8 cellular contexts compared by ENCODE assay signal in genomic region chr16:89828199-89828869, GRCh38. TPM values are rescaled to one million over a fixed set of nuclear protein-coding genes. Genes with fewer than 3 reads are reported as not detected.
A peak's percentile ranks its signal among the peaks of the same experiment; 100 is the strongest.
DNase-seq lines count a peak whose midpoint lies in the region; ATAC-seq and TF ChIP-seq lines count a peak whose summit lies in the region.

TSS of gene SPIRE2 (plus strand) at chr16:89828475. CDS start at chr16:89828551, 76 bp downstream.

- intact Hi-C loops in breast epithelium (cut with DNase I; ENCODE audit: low total_unique reads): no loop called here

- H3K9me3 ChIP-seq in WERI-Rb-1 (ENCODE audit: severe bottlenecking) (no peaks in the 10 kb centered on the region), breast epithelium (no peaks in the 10 kb centered on the region), skeletal muscle tissue (ENCODE audit: control insufficient read depth in 3 of 3, low read length in 3 of 3) (no peaks in the 10 kb centered on the region)

- TF ChIP-seq CTCF in GM10266 (IDR thresholded peaks at IDR 0.05; ENCODE audit: control insufficient read depth, insufficient read depth, low read depth, missing control alignments) (no peak), WERI-Rb-1 (IDR thresholded peaks at IDR 0.05; ENCODE audit: low read depth, low read length) (no peak), breast epithelium (IDR thresholded peaks at IDR 0.05) (no peak)

- H3K27me3 ChIP-seq in WERI-Rb-1 (ENCODE audit: insufficient read depth, low read depth, severe bottlenecking) (no peaks in the 10 kb centered on the region), breast epithelium (no peaks in the 10 kb centered on the region), skeletal muscle tissue (ENCODE audit: control insufficient read depth in 3 of 3, insufficient read depth in 3 of 3, low read length in 3 of 3) (peaks cover 4 to 41% (median 18%) of the 10 kb centered on the region in 3 donors)

- no peak for ATAC-seq in GM18870 (IDR thresholded peaks at IDR 0.05; ENCODE audit: unreplicated experiment)

- H3K4me3 ChIP-seq in WERI-Rb-1 (ENCODE audit: low read depth, low read length) (peak within 1 kb of the TSS; percentile 66), breast epithelium (peak within 1 kb of the TSS; percentile 38 to 81 (median 71)), skeletal muscle tissue (ENCODE audit: low read length in 3 of 3) (peak within 1 kb of the TSS; percentile 13 to 43 (median 29))

- peak within 1 kb of the TSS; percentile 74 for H3K27ac ChIP-seq in WERI-Rb-1
- H3K27ac ChIP-seq in breast epithelium: peak within 1 kb of the TSS; percentile 72 to 80
- no peak within 1 kb of the TSS for H3K27ac ChIP-seq in skeletal muscle tissue (ENCODE audit: low read depth, low read length)

- H3K9ac ChIP-seq in skeletal muscle tissue (ENCODE audit: low read depth in 1 of 3, low read length in 3 of 3): peak within 1 kb of the TSS in 1 of 3 donors; percentile 25

- in situ Hi-C loops in KBM-7 (cut with MboI; ENCODE audit: low pct_unique_long_range_greater_than_20kb, low sequenced_read_pairs): no loop called here

- TF ChIP-seq POLR2A in breast epithelium (IDR thresholded peaks at IDR 0.05): no peak

- DNase-seq in GM10266 (ENCODE audit: extremely low spot score) (peak; percentile 89), KBM-7 (peak; percentile 55), WERI-Rb-1 (peak; percentile 52), breast epithelium (ENCODE audit: low spot score in 2 of 2) (peak; percentile 52 to 69), iPS-NIHi11 (ENCODE audit: low spot score) (peak; percentile 90), NCI-H187 (lab: John Stamatoyannopoulos, UW) (no peak)

- H3K4me1 ChIP-seq in breast epithelium (peaks cover 0 to 4% of the 10 kb centered on the region in 2 donors), skeletal muscle tissue (ENCODE audit: control insufficient read depth in 3 of 3, insufficient read depth in 3 of 3, low read length in 3 of 3) (peaks cover 0 to 5% (median 2%) of the 10 kb centered on the region in 3 donors)

- H3K36me3 ChIP-seq in WERI-Rb-1: no peaks in the 10 kb centered on the region
- H3K36me3 ChIP-seq in breast epithelium: no peaks in the 10 kb centered on the region
- H3K36me3 ChIP-seq in skeletal muscle tissue (ENCODE audit: control insufficient read depth in 3 of 3, insufficient read depth in 3 of 3, low read length in 3 of 3): no peaks in the 10 kb centered on the region

RNA-seq across cellular contexts. Expression of gene SPIRE2, which starts in this region (rescaled TPM):
- total RNA-seq in breast epithelium: 10 to 100 TPM in 1 of 3 donors, 1 to 10 TPM in 2; 1.3 to 11.1 (median 7.8) TPM
- 2.1 TPM for total RNA-seq in skeletal muscle tissue

Comparison
In these comparisons a context has a peak if more than half of its experiments do, and no peak if none do; other contexts are left out.
1. DNase-seq: peak in GM10266 (single experiment), KBM-7 (single experiment), WERI-Rb-1 (single experiment), breast epithelium (2 of 2) and iPS-NIHi11 (single experiment); none in NCI-H187 (0 of 2).
2. Peak in every context shown above with its lines, with median percentiles within 50 percentile points of each other: H3K4me3 ChIP-seq.